In the genomic region with DNA sequence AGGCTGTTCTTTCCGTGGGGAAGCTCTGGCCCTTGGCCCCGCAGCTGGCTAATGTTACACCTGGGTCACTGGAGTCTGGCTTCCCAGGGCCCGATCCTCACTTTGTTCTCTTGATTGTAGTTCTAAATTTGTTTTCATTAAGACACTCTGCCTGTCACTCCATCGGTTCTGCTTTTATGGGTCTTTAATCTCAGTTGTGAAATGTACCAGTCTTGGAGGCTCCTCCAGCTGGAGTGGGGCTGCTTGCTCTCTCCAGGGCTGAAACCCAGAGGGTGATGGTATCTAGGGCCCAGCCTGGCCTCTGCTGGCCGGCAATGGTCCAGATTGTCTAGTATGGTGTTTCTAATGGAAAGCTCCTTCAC, we compare ENCODE assay signal across 17 cellular contexts.
DNase-seq lines count a peak whose midpoint lies in the region; ATAC-seq and TF ChIP-seq lines count a peak whose summit lies in the region.
"Had no signal": no experiment of that assay in that cellular context is flagged by ENCODE, and none has a peak within 500 bp of the region (broad histone marks: within the 10 kb centered on the region; RNA-seq: fewer than 3 reads in every experiment).

No MANE protein-coding gene starts in this region.

- H3K9me3 ChIP-seq in Caco-2 (no peaks in the 10 kb centered on the region; the same call in 1 of the 2 replicates), RWPE2 (ENCODE audit: severe bottlenecking) (no peaks in the 10 kb centered on the region), trophoblast cell (ENCODE audit: insufficient read depth, low read depth, low read length) (no peaks in the 10 kb centered on the region), tibial nerve (no peaks in the 10 kb centered on the region)
- H3K9me3 ChIP-seq: colonic mucosa, MG63 had no signal

- H3K36me3 ChIP-seq in Caco-2 (ENCODE audit: control insufficient read depth, insufficient read depth, low read length) (no peaks in the 10 kb centered on the region), RWPE2 (ENCODE audit: low read depth) (no peaks in the 10 kb centered on the region), trophoblast cell (ENCODE audit: control insufficient read depth in 1 of 2, insufficient read depth in 2 of 2, low read length in 2 of 2) (peaks cover 0 to 5% of the 10 kb centered on the region in 2 experiments), tibial nerve (no peaks in the 10 kb centered on the region)
- H3K36me3 ChIP-seq: colonic mucosa, MG63 had no signal

- no peak overlapping the region for H3K9ac ChIP-seq in trophoblast cell (ENCODE audit: low read length)
- H3K9ac ChIP-seq: parathyroid adenoma had no signal

- peak overlapping the region; percentile 92 for H3K14ac ChIP-seq in trophoblast cell (ENCODE audit: low read length)

- no peak overlapping the region for H3K4me3 ChIP-seq in Caco-2 (ENCODE audit: low read depth, low read length)
- no peak overlapping the region for H3K4me3 ChIP-seq in RWPE2 (ENCODE audit: severe bottlenecking)
- no peak overlapping the region for H3K4me3 ChIP-seq in epithelial cell of proximal tubule (ENCODE audit: low read depth, low read length)
- no peak overlapping the region for H3K4me3 ChIP-seq in trophoblast cell (ENCODE audit: low read depth, low read length)
- H3K4me3 ChIP-seq in tibial nerve: no peak overlapping the region
- H3K4me3 ChIP-seq: colonic mucosa, MG63 had no signal

- POLR2A ChIA-PET in Caco-2 (lab: Charles Lee): no interaction called here
- POLR2A ChIA-PET in activated CD4-positive, alpha-beta T cell treated with anti-CD3 and anti-CD28 coated beads for 36 hours (lab: Charles Lee): no interaction called here

- peak overlapping the region; percentile 40 for H3K27ac ChIP-seq in RWPE2 (ENCODE audit: poor library complexity, severe bottlenecking)
- H3K27ac ChIP-seq in trophoblast cell (ENCODE audit: low read depth, low read length): peak overlapping the region; percentile 99
- no peak overlapping the region for H3K27ac ChIP-seq in tibial nerve
- H3K27ac ChIP-seq: colonic mucosa, HL-60, parathyroid adenoma had no signal

- peak overlapping the region; percentile 95 for H2AK5ac ChIP-seq in trophoblast cell (ENCODE audit: low read length)

- no peak overlapping the region for H3K23ac ChIP-seq in trophoblast cell (ENCODE audit: low read length)

- H3K4me1 ChIP-seq in Caco-2: peaks cover 40% of the 10 kb centered on the region
- peaks cover 18% of the 10 kb centered on the region for H3K4me1 ChIP-seq in RWPE2 (ENCODE audit: insufficient read depth, poor library complexity, severe bottlenecking)
- peaks cover 31 to 49% of the 10 kb centered on the region in 2 experiments for H3K4me1 ChIP-seq in trophoblast cell (ENCODE audit: control insufficient read depth in 1 of 2, insufficient read depth in 2 of 2, low read length in 2 of 2)
- H3K4me1 ChIP-seq in tibial nerve: peaks cover 0 to 10% (median 0%) of the 10 kb centered on the region in 4 donors
- H3K4me1 ChIP-seq: colonic mucosa, parathyroid adenoma had no signal

- H4K8ac ChIP-seq in trophoblast cell (ENCODE audit: low read depth, low read length): peak overlapping the region; percentile 87

- H3K36me3 Mint-ChIP-seq in Caco-2 (ENCODE audit: insufficient read depth, unreplicated experiment): no peaks in the 10 kb centered on the region
- H3K36me3 Mint-ChIP-seq in activated CD4-positive, alpha-beta T cell treated with anti-CD3 and anti-CD28 coated beads for 36 hours (ENCODE audit: low read depth): no peaks in the 10 kb centered on the region
- H3K36me3 Mint-ChIP-seq: activated naive CD4-positive, alpha-beta T cell treated with anti-CD3 and anti-CD28 coated beads, Interleukin-2, amount 50 U/mL, for 24 hours had no signal

- no peak for TF ChIP-seq EP300 in tibial nerve (IDR thresholded peaks at IDR 0.05)

- WGBS in trophoblast cell (ENCODE audit: extremely low coverage, insufficient coverage, insufficient read length): no CpG with 5 or more reads among the region's 5 CpGs
- 72 to 76% methylated on average over 5 of the region's 5 CpGs for WGBS in tibial nerve, 2 donors

- DNase-seq in Caco-2: peak; percentile 20 to 54
- DNase-seq in RWPE2 (ENCODE audit: low spot score): no peak
- no peak for DNase-seq in epithelial cell of proximal tubule (ENCODE audit: low read depth)
- no peak for DNase-seq in trophoblast cell
- DNase-seq in activated CD4-positive, alpha-beta T cell treated with anti-CD3 and anti-CD28 coated beads for 36 hours: no peak
- no peak for DNase-seq in tibial nerve (ENCODE audit: low spot score in 2 of 2)
- no peak for DNase-seq in dedifferentiated amniotic fluid mesenchymal stem cell (ENCODE audit: extremely low spot score)
- no peak for DNase-seq in stimulated activated CD4-positive, alpha-beta T cell treated with anti-CD3 and anti-CD28 coated beads, Interleukin-4, amount 100 ng/mL, for 24 hours
- DNase-seq: colonic mucosa; HCEC 1CT; midbrain; NK-92 treated with Interleukin-12 subunit alpha and Interleukin-12 subunit beta, amount 100 ng/mL, for 24 hours; stimulated activated CD4-positive, alpha-beta T cell treated with anti-CD3 and anti-CD28 coated beads, Interleukin-2, amount 100 ng/mL, for 24 hours had no signal

- peaks cover 43% of the 10 kb centered on the region for H3K79me1 ChIP-seq in trophoblast cell (ENCODE audit: low read length)

- H3K4me3 Mint-ChIP-seq in Caco-2 (ENCODE audit: unreplicated experiment): peak overlapping the region; percentile 15
- H3K4me3 Mint-ChIP-seq in activated CD4-positive, alpha-beta T cell treated with anti-CD3 and anti-CD28 coated beads for 36 hours: no peak overlapping the region
- H3K4me3 Mint-ChIP-seq: activated naive CD4-positive, alpha-beta T cell treated with anti-CD3 and anti-CD28 coated beads, Interleukin-2, amount 50 U/mL, for 24 hours had no signal

- CTCF ChIA-PET in Caco-2 (lab: Charles Lee): interaction anchor here (0.6 to 3.5 kb wide), 8 partner anchors 12 to 442 kb away, joined by 3 to 39 read pairs (median 4); no protein-coding TSS in a partner anchor
- CTCF ChIA-PET in activated CD4-positive, alpha-beta T cell treated with anti-CD3 and anti-CD28 coated beads for 36 hours (lab: Charles Lee): no interaction called here

- no TSS peak for BruUV-seq in Caco-2 (replicated peaks; lab: Mats Ljungman, UMichigan)

- H3K27me3 Mint-ChIP-seq in Caco-2 (ENCODE audit: insufficient read depth, unreplicated experiment): no peaks in the 10 kb centered on the region
- H3K27me3 Mint-ChIP-seq in activated CD4-positive, alpha-beta T cell treated with anti-CD3 and anti-CD28 coated beads for 36 hours: peaks cover 7% of the 10 kb centered on the region
- H3K27me3 Mint-ChIP-seq: activated naive CD4-positive, alpha-beta T cell treated with anti-CD3 and anti-CD28 coated beads, Interleukin-2, amount 50 U/mL, for 24 hours had no signal

- intact Hi-C loops in Caco-2 (cut with micrococcal nuclease; ENCODE audit: unreplicated experiment): loop anchor here (1.0 kb wide), 2 partner anchors 12 to 25 kb away; no protein-coding TSS in a partner anchor
- intact Hi-C loops in activated CD4-positive, alpha-beta T cell treated with anti-CD3 and anti-CD28 coated beads for 36 hours (cut with DNase I, micrococcal nuclease): no loop called here

- H4K91ac ChIP-seq in trophoblast cell (ENCODE audit: low read depth, low read length): peak overlapping the region; percentile 98

- peak overlapping the region; percentile 92 for H3K18ac ChIP-seq in trophoblast cell (ENCODE audit: low read length)

- peak overlapping the region; percentile 92 for H2BK12ac ChIP-seq in trophoblast cell (ENCODE audit: low read length)

- ATAC-seq in RWPE2 (ENCODE audit: low read depth): no peak
- ATAC-seq in activated CD4-positive, alpha-beta T cell treated with anti-CD3 and anti-CD28 coated beads for 36 hours: no peak

- no peaks in the 10 kb centered on the region for H3K9me3 Mint-ChIP-seq in Caco-2 (ENCODE audit: unreplicated experiment)
- no peaks in the 10 kb centered on the region for H3K9me3 Mint-ChIP-seq in activated CD4-positive, alpha-beta T cell treated with anti-CD3 and anti-CD28 coated beads for 36 hours (ENCODE audit: low read depth)
- H3K9me3 Mint-ChIP-seq: activated naive CD4-positive, alpha-beta T cell treated with anti-CD3 and anti-CD28 coated beads, Interleukin-2, amount 50 U/mL, for 24 hours had no signal

- peak overlapping the region; percentile 89 for H3K27ac Mint-ChIP-seq in Caco-2 (ENCODE audit: unreplicated experiment)
- H3K27ac Mint-ChIP-seq in activated CD4-positive, alpha-beta T cell treated with anti-CD3 and anti-CD28 coated beads for 36 hours: no peak overlapping the region
- H3K27ac Mint-ChIP-seq: activated naive CD4-positive, alpha-beta T cell treated with anti-CD3 and anti-CD28 coated beads, Interleukin-2, amount 50 U/mL, for 24 hours had no signal

- TF ChIP-seq CTCF in Caco-2 (IDR thresholded peaks at IDR 0.05; ENCODE audit: insufficient read depth in 1 of 2, low read depth in 1 of 2, low read length in 1 of 2, severe bottlenecking in 1 of 2, unreplicated experiment in 1 of 2) (no peak), RWPE2 (IDR thresholded peaks at IDR 0.05; ENCODE audit: poor library complexity, severe bottlenecking) (no peak), epithelial cell of proximal tubule (conservative IDR thresholded peaks at IDR 0.05; ENCODE audit: low read depth, low read length) (peak; percentile 18), tibial nerve (IDR thresholded peaks at IDR 0.05) (no peak)

- H3K27me3 ChIP-seq in Caco-2 (replicated peaks; ENCODE audit: control insufficient read depth, insufficient read depth, low read length) (no peaks in the 10 kb centered on the region), RWPE2 (ENCODE audit: insufficient read depth, poor library complexity, severe bottlenecking) (no peaks in the 10 kb centered on the region), trophoblast cell (ENCODE audit: insufficient read depth, low read length) (no peaks in the 10 kb centered on the region), tibial nerve (no peaks in the 10 kb centered on the region)
- H3K27me3 ChIP-seq: colonic mucosa, MG63 had no signal

- H3K4me2 ChIP-seq in trophoblast cell (ENCODE audit: low read length): peak overlapping the region; percentile 27

- H2AFZ ChIP-seq in trophoblast cell (ENCODE audit: insufficient read depth, low read length, poor library complexity): peak overlapping the region; percentile 15
- H2AFZ ChIP-seq: parathyroid adenoma had no signal

- H4K12ac ChIP-seq in trophoblast cell (ENCODE audit: low read depth, low read length): peak overlapping the region; percentile 50

- peaks cover 28% of the 10 kb centered on the region for H3K4me1 Mint-ChIP-seq in Caco-2 (ENCODE audit: low read depth, unreplicated experiment)
- H3K4me1 Mint-ChIP-seq in activated CD4-positive, alpha-beta T cell treated with anti-CD3 and anti-CD28 coated beads for 36 hours: no peaks in the 10 kb centered on the region
- H3K4me1 Mint-ChIP-seq: activated naive CD4-positive, alpha-beta T cell treated with anti-CD3 and anti-CD28 coated beads, Interleukin-2, amount 50 U/mL, for 24 hours had no signal

- peak overlapping the region; percentile 97 for H2BK120ac ChIP-seq in trophoblast cell (ENCODE audit: insufficient read depth, low read length, poor library complexity)

- H2BK5ac ChIP-seq in trophoblast cell (ENCODE audit: low read depth, low read length, poor library complexity): peak overlapping the region; percentile 96

- no peak for TF ChIP-seq POLR2A in tibial nerve (IDR thresholded peaks at IDR 0.05)

- peak overlapping the region; percentile 82 for H3K4ac ChIP-seq in trophoblast cell (ENCODE audit: low read depth, low read length)

- H3K79me2 ChIP-seq in trophoblast cell (ENCODE audit: control insufficient read depth, insufficient read depth, low read length, poor library complexity): peaks cover 14% of the 10 kb centered on the region
- H3K79me2 ChIP-seq: parathyroid adenoma had no signal

Comparison
In these comparisons a context has a peak if more than half of its experiments do, and no peak if none do; other contexts are left out.
1. DNase-seq: peak in Caco-2 (2 of 2); none in RWPE2 (single experiment), epithelial cell of proximal tubule (single experiment), trophoblast cell (0 of 2), activated CD4-positive, alpha-beta T cell treated with anti-CD3 and anti-CD28 coated beads for 36 hours (single experiment), tibial nerve (0 of 2), dedifferentiated amniotic fluid mesenchymal stem cell (single experiment) and stimulated activated CD4-positive, alpha-beta T cell treated with anti-CD3 and anti-CD28 coated beads, Interleukin-4, amount 100 ng/mL, for 24 hours (single experiment).
2. H3K27ac ChIP-seq: peak in RWPE2 (single experiment) and trophoblast cell (single experiment); none in tibial nerve (0 of 4).